ENCODE assay signal across 21 cellular contexts in the genomic region with DNA sequence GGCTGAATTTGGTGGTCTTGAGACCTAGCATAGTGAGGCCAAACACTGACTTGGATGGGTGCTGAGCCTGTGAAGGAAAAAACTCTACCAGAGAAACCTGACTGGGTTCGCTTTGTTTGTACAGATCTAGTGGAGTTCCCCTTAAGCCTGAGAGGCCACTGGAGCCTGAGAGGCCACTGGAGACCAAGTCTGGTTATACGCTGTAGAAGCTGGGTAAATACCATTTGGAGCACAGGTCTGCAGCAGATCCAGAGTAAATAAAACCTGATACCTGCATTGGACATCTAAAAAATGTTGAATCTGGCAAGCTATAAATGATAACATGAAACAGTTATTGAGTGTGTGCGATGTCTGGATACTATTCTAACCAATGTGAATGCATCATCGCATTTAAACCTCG.
"Had no signal": no experiment of that assay in that cellular context is flagged by ENCODE, and none has a peak within 500 bp of the region (broad histone marks: within the 10 kb centered on the region; RNA-seq: fewer than 3 reads in every experiment).

No MANE protein-coding gene starts in this region.

- DNase-seq: activated CD4-positive, alpha-beta T cell treated with anti-CD3 and anti-CD28 coated beads for 48 hours; activated CD4-positive, alpha-beta T cell treated with anti-CD3 and anti-CD28 coated beads, Interleukin-2, amount 50 U/mL, for 4 hours; activated CD4-positive, CD25-positive, alpha-beta regulatory T cell treated with anti-CD3 and anti-CD28 coated beads, Interleukin-2, amount 50 U/mL, for 72 hours; activated CD8-positive, alpha-beta memory T cell treated with anti-CD3 and anti-CD28 coated beads, Interleukin-2, amount 50 U/mL, for 48 hours; activated CD8-positive, alpha-beta T cell treated with anti-CD3 and anti-CD28 coated beads, Interleukin-2, amount 10 ng/mL, durations not matched to agents 7 days and 5 days; activated naive CD4-positive, alpha-beta T cell treated with anti-CD3 and anti-CD28 coated beads, Interleukin-2, amount 50 U/mL, for 16 hours; activated naive CD8-positive, alpha-beta T cell treated with anti-CD3 and anti-CD28 coated beads, Interleukin-2, amount 10 ng/mL, durations not matched to agents 7 days and 5 days; activated T-cell treated with anti-CD3 and anti-CD28 coated beads, Interleukin-2, amount 50 U/mL, for 1 hour; aorta; KG1; NCI-H1105; NCI-H1436; NCI-H1694 treated with DMSO at 0.1 percent for 48 hours; NCI-H446 treated with DMSO at 0.1 percent for 48 hours; NCI-H526 treated with DMSO at 0.1 percent for 48 hours; PC-3; SW 1271 had no signal

- H3K27me3 ChIP-seq: SJSA1 had no signal

- H3K4me3 ChIP-seq: breast epithelium, SJSA1 had no signal

- H3K27ac ChIP-seq: breast epithelium, SJSA1 had no signal

- H3K9me3 ChIP-seq: SJSA1 had no signal

- H3K4me1 ChIP-seq: breast epithelium, SJSA1 had no signal

- ATAC-seq: activated CD8-positive, alpha-beta T cell treated with anti-CD3 and anti-CD28 coated beads, Interleukin-2, amount 10 ng/mL, durations not matched to agents 7 days and 5 days; PC-3; SK-N-SH treated with all-trans-retinoic acid at 6 μM for 48 hours; WTC11 had no signal

- H3K36me3 ChIP-seq: breast epithelium, SJSA1 had no signal
